Comparison of ENCODE assay signal across 1 cellular context in genomic region chr11:118320515-118320914, GRCh38.
TF ChIP-seq lines count a peak whose summit lies in the region.

No MANE protein-coding gene starts in this region.

TF ChIP-seq in H1, 55 proteins besides CTCF, POLR2A, EP300 and RAD21:
- TF ChIP-seq CREB1 (IDR thresholded peaks at IDR 0.05): no peak
- no peak for TF ChIP-seq EZH2 (IDR thresholded peaks at IDR 0.05; ENCODE audit: low read depth, low read length, severe bottlenecking)
- no peak for TF ChIP-seq TAF7 (optimal IDR thresholded peaks at IDR 0.05; ENCODE audit: borderline replicate concordance, low read depth, low read length)
- TF ChIP-seq CBX8 (IDR thresholded peaks at IDR 0.05; ENCODE audit: borderline replicate concordance, low read depth, low read length): no peak
- TF ChIP-seq CBX5 (IDR thresholded peaks at IDR 0.05; ENCODE audit: low read depth, low read length): no peak
- TF ChIP-seq BCL11A (IDR thresholded peaks at IDR 0.05; ENCODE audit: low read depth in 2 of 2, low read length in 2 of 2): no peak
- peak; percentile 79 for TF ChIP-seq SRF (IDR thresholded peaks at IDR 0.05; ENCODE audit: low read depth, low read length)
